Comparison of ENCODE assay signal across 8 cellular contexts in the genomic region with DNA sequence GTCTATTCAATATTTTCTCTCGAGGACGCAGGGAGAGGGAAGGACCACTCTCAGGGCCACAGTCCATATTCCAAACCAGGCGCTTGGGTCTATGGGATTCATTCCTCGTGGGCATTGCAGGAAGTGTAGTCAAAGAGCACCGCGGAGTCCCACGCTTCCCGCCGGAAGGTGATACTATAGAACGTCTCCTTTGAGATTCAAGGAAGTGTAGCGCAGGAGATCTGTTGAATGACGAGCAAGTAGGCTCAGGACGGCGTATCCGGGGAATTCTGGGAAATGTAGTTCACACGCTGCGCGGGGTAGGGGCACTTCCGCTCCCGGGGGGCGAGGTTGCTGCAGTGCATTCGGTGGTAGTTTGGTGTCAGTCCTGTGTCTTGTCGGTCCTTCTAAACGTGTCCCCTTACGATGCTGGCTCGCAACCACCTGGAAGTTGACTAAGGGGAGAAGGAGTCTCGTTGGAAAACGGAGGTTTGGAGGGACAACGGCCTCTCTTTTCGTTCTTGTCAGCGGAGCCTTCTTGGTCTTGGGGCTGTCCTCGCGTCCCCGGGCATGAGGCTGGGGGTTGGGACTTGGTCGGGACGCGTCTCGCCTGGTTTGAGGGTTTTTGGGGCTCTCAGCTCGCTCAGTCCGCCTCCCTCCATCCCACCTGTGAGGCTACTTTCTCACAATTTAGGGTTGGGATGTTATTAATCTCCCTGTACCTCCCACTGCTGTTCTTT. TPM values are rescaled to one million over a fixed set of nuclear protein-coding genes. Genes with fewer than 3 reads are reported as not detected.
DNase-seq lines count a peak whose midpoint lies in the region; ATAC-seq, FAIRE-seq and TF ChIP-seq lines count a peak whose summit lies in the region.

ZNF284 (plus strand) TSS at position 336 of the 719 bp plus-strand sequence. CDS start 4,231 bp downstream, outside the sequence.

- H3K9me1 ChIP-seq in endothelial cell of umbilical vein (replicated peaks; ENCODE audit: control insufficient read depth, extremely low read depth, insufficient read depth, low read length), result no peaks in the 10 kb centered on the region

- TF ChIP-seq CTCF in endothelial cell of umbilical vein (IDR thresholded peaks at IDR 0.05; ENCODE audit: extremely low read depth in 1 of 2, insufficient read depth in 1 of 2, low read depth in 1 of 2, low read length in 2 of 2), result no peak

- H3K4me1 ChIP-seq in BLaER1 treated with 17β-estradiol and CSF1 and Interleukin-3, amounts not matched to agents 10 nM and 100 nM, result peaks cover 9 to 19% (median 17%) of the 10 kb centered on the region in 10 experiments
- H3K4me1 ChIP-seq in endothelial cell of umbilical vein (ENCODE audit: control insufficient read depth, extremely low read depth, insufficient read depth, low read length), result peaks cover 10% of the 10 kb centered on the region

- TSS peak; percentile 62 for BruUV-seq in endothelial cell of umbilical vein (replicated peaks; lab: Mats Ljungman, UMichigan)

- peak; percentile 64 for TF ChIP-seq POLR2A in endothelial cell of umbilical vein (IDR thresholded peaks at IDR 0.05; ENCODE audit: low read depth, low read length)

- H3K36me3 ChIP-seq in BLaER1 treated with 17β-estradiol and CSF1 and Interleukin-3, amounts not matched to agents 10 nM and 100 nM, result peaks cover 19 to 32% (median 27%) of the 10 kb centered on the region in 11 experiments
- H3K36me3 ChIP-seq in endothelial cell of umbilical vein (ENCODE audit: control insufficient read depth in 2 of 2, extremely low read depth in 1 of 2, insufficient read depth in 2 of 2, low read length in 2 of 2), result no peaks in the 10 kb centered on the region

- H3K4me2 ChIP-seq in BLaER1 treated with 17β-estradiol and CSF1 and Interleukin-3, amounts not matched to agents 10 nM and 100 nM, result peak within 1 kb of the TSS; percentile 87 to 98 (median 96)
- peak within 1 kb of the TSS; percentile 81 for H3K4me2 ChIP-seq in endothelial cell of umbilical vein (ENCODE audit: insufficient read depth, low read length)

- dilution Hi-C loops in endothelial cell of umbilical vein (cut with MboI; ENCODE audit: extremely low pct_ligation_motif_present, low sequenced_read_pairs), result no loop called here

- peak; percentile 97 for FAIRE-seq in endothelial cell of umbilical vein (lab: Jason Lieb, UNC)

- no peaks in the 10 kb centered on the region for H3K79me2 ChIP-seq in endothelial cell of umbilical vein (ENCODE audit: control insufficient read depth, insufficient read depth, low read length)

- H3K27ac ChIP-seq in BLaER1 treated with 17β-estradiol and CSF1 and Interleukin-3, amounts not matched to agents 10 nM and 100 nM, result peak within 1 kb of the TSS; percentile 5 to 80 (median 63); a peak in 20 of 22 replicates
- peak within 1 kb of the TSS; percentile 14 for H3K27ac ChIP-seq in endothelial cell of umbilical vein (ENCODE audit: insufficient read depth, low read depth, low read length)

- no peaks in the 10 kb centered on the region for H4K20me1 ChIP-seq in BLaER1 treated with 17β-estradiol and CSF1 and Interleukin-3, amounts not matched to agents 10 nM and 100 nM
- no peaks in the 10 kb centered on the region for H4K20me1 ChIP-seq in endothelial cell of umbilical vein (replicated peaks; ENCODE audit: control insufficient read depth, extremely low read depth, insufficient read depth, low read length)

- peak within 1 kb of the TSS; percentile 64 for H2AFZ ChIP-seq in endothelial cell of umbilical vein (ENCODE audit: low read depth, low read length)

- peak within 1 kb of the TSS; percentile 69 to 85 (median 78) for H3K4me3 ChIP-seq in BLaER1 treated with 17β-estradiol and CSF1 and Interleukin-3, amounts not matched to agents 10 nM and 100 nM
- peak within 1 kb of the TSS; percentile 10 to 67 (median 55) for H3K4me3 ChIP-seq in endothelial cell of umbilical vein (replicated peaks in 1 of 3; ENCODE audit: insufficient read depth in 1 of 3, low read depth in 1 of 3, low read length in 3 of 3)

- POLR2A ChIA-PET in endothelial cell of umbilical vein (lab: Charles Lee), result no interaction called here

- peak; percentile 51 for ATAC-seq in GM19328 (IDR thresholded peaks at IDR 0.05; ENCODE audit: unreplicated experiment)
- ATAC-seq in HG03565 (IDR thresholded peaks at IDR 0.05; ENCODE audit: unreplicated experiment), result peak; percentile 90

- intact Hi-C loops in endothelial cell of umbilical vein (cut with micrococcal nuclease), result loop anchor here (1.0 to 2.0 kb wide), 6 partner anchors 21 to 88 kb away; partner anchors contain the start of genes ZNF155, ZNF224, ZNF225 and ZNF230

- H3K9ac ChIP-seq in BLaER1 treated with 17β-estradiol and CSF1 and Interleukin-3, amounts not matched to agents 10 nM and 100 nM, result peak within 1 kb of the TSS; percentile 56 to 82 (median 78)
- H3K9ac ChIP-seq in endothelial cell of umbilical vein (replicated peaks; ENCODE audit: extremely low read depth, insufficient read depth, low read length), result peak within 1 kb of the TSS; percentile 15

- peak; percentile 76 to 82 for DNase-seq in NOMO-1 (lab: John Stamatoyannopoulos, UW; ENCODE audit: unreplicated experiment in 2 of 2)
- DNase-seq in activated CD8-positive, alpha-beta memory T cell treated with anti-CD3 and anti-CD28 coated beads, Interleukin-2, amount 50 U/mL, for 48 hours, result peak; percentile 87
- DNase-seq in endothelial cell of umbilical vein (ENCODE audit: low read depth, low spot score), result peak; percentile 91
- DNase-seq in midbrain (lab: John Stamatoyannopoulos, UW), result peak; percentile 94
- DNase-seq in stimulated activated CD8-positive, alpha-beta memory T cell treated with anti-CD3 and anti-CD28 coated beads, Interleukin-15, amount 100 ng/mL, for 4 hours (ENCODE audit: low read depth in 2 of 2), result peak; percentile 71 to 74

- CTCF ChIA-PET in endothelial cell of umbilical vein (lab: Charles Lee), result interaction anchor here (1.2 kb wide), 1 partner anchor 23 kb away, joined by 4 read pairs; no protein-coding TSS in a partner anchor

- peaks cover 38 to 52% (median 46%) of the 10 kb centered on the region in 11 experiments for H3K9me3 ChIP-seq in BLaER1 treated with 17β-estradiol and CSF1 and Interleukin-3, amounts not matched to agents 10 nM and 100 nM (replicated peaks in 1 of 11)
- no peaks in the 10 kb centered on the region for H3K9me3 ChIP-seq in endothelial cell of umbilical vein (replicated peaks; ENCODE audit: control insufficient read depth, insufficient read depth, low read length)

- no peaks in the 10 kb centered on the region for H3K27me3 ChIP-seq in BLaER1 treated with 17β-estradiol and CSF1 and Interleukin-3, amounts not matched to agents 10 nM and 100 nM
- no peaks in the 10 kb centered on the region for H3K27me3 ChIP-seq in endothelial cell of umbilical vein (ENCODE audit: control insufficient read depth in 2 of 2, insufficient read depth in 2 of 2, low read length in 2 of 2)

TF ChIP-seq in endothelial cell of umbilical vein, 7 proteins besides CTCF, POLR2A, EP300 and RAD21:
- TF ChIP-seq EZH2 (IDR thresholded peaks at IDR 0.05; ENCODE audit: borderline replicate concordance, low read depth, low read length, severe bottlenecking) (no peak), JUN (IDR thresholded peaks at IDR 0.05; ENCODE audit: borderline replicate concordance, insufficient read depth, insufficient read length, low read depth) (no peak), MAX (IDR thresholded peaks at IDR 0.05; ENCODE audit: insufficient read depth, insufficient read length) (no peak), POLR2AphosphoS5 (IDR thresholded peaks at IDR 0.05; ENCODE audit: insufficient read depth, low read depth, low read length) (no peak), FOS (IDR thresholded peaks at IDR 0.05; ENCODE audit: borderline replicate concordance, insufficient read depth, low read length) (no peak), MYC (IDR thresholded peaks at IDR 0.05; ENCODE audit: low read depth, low read length) (no peak), GATA2 (IDR thresholded peaks at IDR 0.05; ENCODE audit: insufficient read depth, insufficient read length, low read depth, low read length) (no peak)

RNA-seq across cellular contexts. Expression of gene ZNF284, which starts in this region (rescaled TPM):
- total RNA-seq in endothelial cell of umbilical vein, result 2.4 and 2.7 TPM in 2 replicates
- polyA plus RNA-seq in endothelial cell of umbilical vein, result 0.98 and 1.1 TPM in 2 replicates
- 0.71 and 0.83 TPM in 2 replicates for polyA plus RNA-seq in endothelial cell of umbilical vein (2011; cell fraction: cytosol; rRNA removed)
- polyA plus RNA-seq in endothelial cell of umbilical vein (2011; cell fraction: nucleus; rRNA removed), result 2.0 and 2.3 TPM in 2 replicates
- polyA plus RNA-seq in endothelial cell of umbilical vein (2012), result 1.0 and 1.2 TPM in 2 replicates
- polyA minus RNA-seq in endothelial cell of umbilical vein, result 1.4 and 2.5 TPM in 2 replicates
- 1.0 TPM for polyA minus RNA-seq in endothelial cell of umbilical vein (2011; cell fraction: cytosol; rRNA and poly(A)+ RNA removed)
- polyA minus RNA-seq in endothelial cell of umbilical vein (2011; cell fraction: nucleus; rRNA and poly(A)+ RNA removed), result 0.63 and 1.0 TPM in 2 replicates

Comparison
In these comparisons a context has a peak if more than half of its experiments do, and no peak if none do; other contexts are left out.
1. Peak in every context shown above with its lines: DNase-seq, ATAC-seq, H3K4me3 ChIP-seq and H3K27ac ChIP-seq.